ENCODE assay signal across 22 cellular contexts in genomic region chr10:74671716-74672115, GRCh38.
"Had no signal": no experiment of that assay in that cellular context is flagged by ENCODE, and none has a peak within 500 bp of the region (broad histone marks: within the 10 kb centered on the region; RNA-seq: fewer than 3 reads in every experiment).

No MANE protein-coding gene starts in this region.

- ATAC-seq: lower lobe of right lung; naive thymus-derived CD8-positive, alpha-beta T cell; pancreas; sciatic nerve; stimulated activated effector memory CD8-positive, alpha-beta T cell treated with anti-CD3 and anti-CD28 coated beads, Interleukin-12 subunit alpha, Interleukin-12 subunit beta, amount 100 ng/mL, for 72 hours; upper lobe of right lung had no signal

- DNase-seq: head of caudate nucleus; hypothalamus; immature natural killer cell; kidney; lower lobe of right lung; mammary epithelial cell; mesenchymal stem cell; naive thymus-derived CD8-positive, alpha-beta T cell; nucleus accumbens; pancreas; small intestine; spleen; stimulated activated CD4-positive, alpha-beta T cell treated with anti-CD3 and anti-CD28 coated beads, Interleukin-4, amount 100 ng/mL, for 24 hours; stimulated activated naive CD4-positive, alpha-beta T cell; tibial artery; trophoblast cell; upper lobe of right lung had no signal

- H3K9me3 ChIP-seq: lower lobe of right lung, pancreas, prostate gland, thoracic aorta, tibial artery, upper lobe of right lung had no signal

- H3K4me1 ChIP-seq: lower lobe of right lung, pancreas, prostate gland, spleen, suprapubic skin, upper lobe of right lung had no signal

- H3K4me3 ChIP-seq: lower lobe of right lung, pancreas, prostate gland, spleen, suprapubic skin, thoracic aorta, tibial artery, upper lobe of right lung had no signal

- H3K27me3 ChIP-seq: pancreas, spleen, suprapubic skin, tibial artery, upper lobe of right lung had no signal

- H3K36me3 ChIP-seq: pancreas, prostate gland, thoracic aorta, upper lobe of right lung had no signal

- H3K27ac ChIP-seq: lower lobe of right lung, pancreas, prostate gland, spleen, suprapubic skin, thoracic aorta, tibial artery, upper lobe of right lung had no signal
